ENCODE assay signal across 10 cellular contexts in the genomic region with DNA sequence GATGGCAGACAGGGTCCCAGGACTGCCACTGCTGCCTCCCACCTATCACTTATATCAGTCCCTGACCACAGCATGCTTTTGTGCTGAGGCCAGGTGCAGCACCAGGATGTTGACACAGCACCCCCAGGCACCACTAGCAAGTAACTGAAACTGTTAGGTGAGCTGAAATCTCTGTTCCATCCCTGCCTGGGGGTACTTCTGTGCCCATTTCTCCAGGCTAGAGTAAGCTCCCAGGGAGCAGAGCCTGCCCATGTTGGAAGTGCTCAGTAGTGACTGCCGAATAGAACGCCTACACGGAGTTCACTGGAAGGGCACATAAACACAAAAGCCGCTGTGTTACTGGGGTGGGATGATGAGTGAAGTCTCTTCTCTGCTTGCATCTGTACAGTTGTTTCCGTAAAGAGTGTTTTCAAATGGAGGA. TPM values are rescaled to one million over a fixed set of nuclear protein-coding genes. Genes with fewer than 3 reads are reported as not detected.
A peak's percentile ranks its signal among the peaks of the same experiment; 100 is the strongest.
DNase-seq lines count a peak whose midpoint lies in the region; ATAC-seq, FAIRE-seq and TF ChIP-seq lines count a peak whose summit lies in the region.
"Had no signal": no experiment of that assay in that cellular context is flagged by ENCODE, and none has a peak within 500 bp of the region (broad histone marks: within the 10 kb centered on the region; RNA-seq: fewer than 3 reads in every experiment).

No MANE protein-coding gene starts in this region.

- no peak for TF ChIP-seq RAD21 in GM12878 (IDR thresholded peaks at IDR 0.05; ENCODE audit: insufficient read depth, low read depth, low read length)

- no peak for FAIRE-seq in GM12878 (lab: Jason Lieb, UNC)

- H4K20me1 ChIP-seq in GM12878 (ENCODE audit: control insufficient read depth, insufficient read depth) = no peaks in the 10 kb centered on the region
- H4K20me1 ChIP-seq in osteoblast (ENCODE audit: insufficient read depth, low read length) = no peaks in the 10 kb centered on the region

- H3K27me3 ChIP-seq in GM12878 (replicated peaks in 1 of 2; ENCODE audit: control insufficient read depth in 2 of 2, insufficient read depth in 2 of 2, low read length in 1 of 2) = no peaks in the 10 kb centered on the region
- H3K27me3 ChIP-seq in osteoblast (ENCODE audit: insufficient read depth, low read length) = no peaks in the 10 kb centered on the region
- no peaks in the 10 kb centered on the region for H3K27me3 ChIP-seq in upper lobe of left lung
- H3K27me3 ChIP-seq: gastrocnemius medialis had no signal

- peaks cover 26% of the 10 kb centered on the region for H3K4me1 ChIP-seq in GM12878 (ENCODE audit: control insufficient read depth, insufficient read depth, low read length)
- peaks cover 7% of the 10 kb centered on the region for H3K4me1 ChIP-seq in osteoblast (ENCODE audit: insufficient read depth, low read length)
- H3K4me1 ChIP-seq in upper lobe of left lung = no peaks in the 10 kb centered on the region
- H3K4me1 ChIP-seq: gastrocnemius medialis had no signal

- in situ Hi-C loops in GM12878 (cut with MboI) = no loop called here

- no peaks in the 10 kb centered on the region for H3K9me3 ChIP-seq in GM12878 (replicated peaks; ENCODE audit: control insufficient read depth, insufficient read depth, low read length)
- no peaks in the 10 kb centered on the region for H3K9me3 ChIP-seq in osteoblast (ENCODE audit: low read depth, low read length)
- no peaks in the 10 kb centered on the region for H3K9me3 ChIP-seq in upper lobe of left lung
- H3K9me3 ChIP-seq: gastrocnemius medialis had no signal

- peak overlapping the region; percentile 7; the same call in 1 of the 2 replicates for H3K9ac ChIP-seq in GM12878 (ENCODE audit: control insufficient read depth, insufficient read depth, low read length)

- DNase-seq in Daoy (ENCODE audit: low read depth) (peak; percentile 22), NCI-H146 (lab: John Stamatoyannopoulos, UW) (peak; percentile 16), GM12878 (ENCODE audit: low read depth, low spot score) (no peak), osteoblast (ENCODE audit: insufficient read length, low spot score, missing footprints) (peak; percentile 59), DMS114 treated with DMSO at 0.1 percent for 48 hours (lab: John Stamatoyannopoulos, UW; ENCODE audit: unreplicated experiment) (no peak), upper lobe of left lung (no peak)
- DNase-seq: NCI-H226 had no signal

- intact Hi-C loops in GM12878 (cut with micrococcal nuclease; ENCODE audit: unreplicated experiment) = no loop called here

- no peak for TF ChIP-seq POLR2A in GM12878 (IDR thresholded peaks at IDR 0.05; ENCODE audit: low read depth, low read length)
- no peak for TF ChIP-seq POLR2A in upper lobe of left lung (IDR thresholded peaks at IDR 0.05)

- H3K27ac ChIP-seq in GM12878 (ENCODE audit: control insufficient read depth, insufficient read depth) = peak overlapping the region; percentile 58
- H3K27ac ChIP-seq in osteoblast (ENCODE audit: low read depth, low read length) = peak overlapping the region; percentile 51
- H3K27ac ChIP-seq in upper lobe of left lung = peak overlapping the region in 2 of 4 donors; percentile 19 to 23

- H3K79me2 ChIP-seq in GM12878 (ENCODE audit: control insufficient read depth, insufficient read depth, low read length) (no peaks in the 10 kb centered on the region), osteoblast (ENCODE audit: insufficient read depth, low read length) (no peaks in the 10 kb centered on the region)

- CTCF ChIA-PET in GM12878 (lab: Yijun Ruan, JAX) = interaction anchor here (0.6 kb wide), 1 partner anchor 115 kb away, joined by 3 read pairs; no protein-coding TSS in a partner anchor

- TF ChIP-seq EP300 in GM12878 (IDR thresholded peaks at IDR 0.05; ENCODE audit: borderline replicate concordance in 1 of 2, control insufficient read depth in 1 of 2, low read depth in 2 of 2, low read length in 2 of 2) = no peak
- no peak for TF ChIP-seq EP300 in upper lobe of left lung (IDR thresholded peaks at IDR 0.05)

- H2AFZ ChIP-seq in GM12878 (ENCODE audit: control insufficient read depth, low read depth, low read length) (peak overlapping the region; percentile 54), osteoblast (ENCODE audit: low read length) (peak overlapping the region; percentile 26)

- ATAC-seq in GM12878 (peak; percentile 26), HG02938 (IDR thresholded peaks at IDR 0.05; ENCODE audit: unreplicated experiment) (no peak), upper lobe of left lung (ENCODE audit: low FRiP score in 2 of 2) (no peak), HG02588 (IDR thresholded peaks at IDR 0.05; ENCODE audit: unreplicated experiment) (no peak)

- POLR2A ChIA-PET in GM12878 (lab: Charles Lee) = interaction anchor here (0.5 to 0.8 kb wide), 2 partner anchors 11 to 63 kb away, joined by 3 to 4 read pairs; partner anchors contain the start of gene TOMM5

- no peak overlapping the region for H3K4me3 ChIP-seq in GM12878
- no peak overlapping the region for H3K4me3 ChIP-seq in osteoblast (ENCODE audit: insufficient read depth, low read length)
- no peak overlapping the region for H3K4me3 ChIP-seq in upper lobe of left lung
- H3K4me3 ChIP-seq: gastrocnemius medialis had no signal

- H3K4me2 ChIP-seq in GM12878 (ENCODE audit: control insufficient read depth, insufficient read depth) = peak overlapping the region; percentile 54
- H3K4me2 ChIP-seq in osteoblast (ENCODE audit: insufficient read depth, low read length) = peak overlapping the region; percentile 34

- RAD21 ChIA-PET in GM12878 (lab: Charles Lee; ENCODE audit: unreplicated experiment) = no interaction called here

- no peak for TF ChIP-seq CTCF in GM12878 (IDR thresholded peaks at IDR 0.05 in 2 of 3, conservative IDR thresholded peaks at IDR 0.05 in 1 of 3; ENCODE audit: control insufficient read depth in 2 of 3, extremely low read depth in 1 of 3, insufficient read depth in 1 of 3, low read depth in 3 of 3, low read length in 3 of 3)
- no peak for TF ChIP-seq CTCF in osteoblast (IDR thresholded peaks at IDR 0.05; ENCODE audit: extremely low read depth, low read depth, low read length)
- TF ChIP-seq CTCF in upper lobe of left lung (IDR thresholded peaks at IDR 0.05) = no peak

- SMC1A ChIA-PET in GM12878 (lab: Charles Lee; ENCODE audit: uncharacterized antibody, unreplicated experiment) = interaction anchor here (1.0 kb wide), 1 partner anchor 38 kb away, joined by 3 read pairs; no protein-coding TSS in a partner anchor

- 54% methylated on average over 5 of the region's 5 CpGs for WGBS in GM12878 (ENCODE audit: insufficient coverage, insufficient replicate concordance, low lambda C conversion rate, missing lambda C conversion rate)
- 82% methylated on average over 5 of the region's 5 CpGs for WGBS in upper lobe of left lung, 2 donors

- peaks cover 0 to 12% of the 10 kb centered on the region in 2 experiments; a peak in 2 of 4 replicates for H3K36me3 ChIP-seq in GM12878 (ENCODE audit: control insufficient read depth in 2 of 2, insufficient read depth in 2 of 2, low read length in 1 of 2)
- peaks cover 18% of the 10 kb centered on the region for H3K36me3 ChIP-seq in osteoblast (ENCODE audit: insufficient read depth, low read length)
- peaks cover 0 to 41% (median 8%) of the 10 kb centered on the region in 4 donors for H3K36me3 ChIP-seq in upper lobe of left lung

- no TSS peak for BruUV-seq in GM12878 (replicated peaks; lab: Mats Ljungman, UMichigan)

TF ChIP-seq in GM12878, 131 proteins besides CTCF, POLR2A, EP300 and RAD21 (continues in another document):
- TF ChIP-seq CREB1 (IDR thresholded peaks at IDR 0.05; ENCODE audit: low read depth) = no peak
- TF ChIP-seq CBFB (IDR thresholded peaks at IDR 0.05; ENCODE audit: low read depth) = no peak

RNA-seq across cellular contexts. Expression of gene POLR1E, which starts 42.9 kb away (rescaled TPM):
- total RNA-seq in Daoy (2014; rRNA removed; shearing (Covaris generic)) = 91.7 and 107 TPM in 2 replicates
- total RNA-seq in GM12878 (2013; cell fraction: nucleolus; rRNA removed) = 30.1 and 31.2 TPM in 2 replicates
- total RNA-seq in GM12878 (2014; rRNA removed) (52.1 and 57.9 TPM in 2 replicates), GM12878 (2014; rRNA removed; fragmentation: Illumina TruSeq; extraction: Trizol) (66.7 and 71.3 TPM in 2 replicates), GM12878 (2021) (47.7 and 48.7 TPM in 2 replicates), osteoblast (25.3 and 33.3 TPM in 2 replicates), upper lobe of left lung (10 to 100 TPM in 5 of 6 donors, 1 to 10 TPM in 1; 10.0 to 16.9 (median 14.5) TPM)
- polyA plus RNA-seq in GM12878 (2011; ENCODE audit: low read depth) = 30.2 TPM
- polyA plus RNA-seq in GM12878 (2011; rRNA removed) (59.7 and 61.1 TPM in 2 replicates), GM12878 (2014; fragmentation: Illumina TruSeq; extraction: Trizol) (65.0 and 66.6 TPM in 2 replicates), GM12878 (2014; fragmentation: Nextera tagmentation; extraction: Ambion mirVana) (10 to 100 TPM; 13.7 to 27.6 TPM), GM12878 (2014; rRNA removed) (55.7 and 57.2 TPM in 2 replicates), GM12878 (2016; fragmentation: Nextera tagmentation; extraction: Ambion mirVana) (10 to 100 TPM; 31.4 to 33.3 TPM)
- polyA plus RNA-seq in GM12878 (2011; cell fraction: cytosol; rRNA removed) = 47.2 and 51.1 TPM in 2 replicates
- 20.2 and 27.6 TPM in 2 replicates for polyA plus RNA-seq in GM12878 (2011; cell fraction: nucleus; rRNA removed)
- 32.5 and 42.2 TPM in 2 replicates for polyA plus RNA-seq in GM12878 (2012)
- polyA minus RNA-seq in GM12878 (2011; rRNA and poly(A)+ RNA removed) = 53.8 and 63.4 TPM in 2 replicates
- polyA minus RNA-seq in GM12878 (2011; cell fraction: cytosol; rRNA and poly(A)+ RNA removed) = 15.1 and 19.5 TPM in 2 replicates
- polyA minus RNA-seq in GM12878 (2011; cell fraction: nucleus; rRNA and poly(A)+ RNA removed) = 13.3 and 21.4 TPM in 2 replicates

RNA-seq across cellular contexts. Expression of gene FBXO10, which starts 47.5 kb away (rescaled TPM):
- 4.9 and 7.0 TPM in 2 replicates for total RNA-seq in Daoy (2014; rRNA removed; shearing (Covaris generic))
- 11.6 and 11.8 TPM in 2 replicates for total RNA-seq in GM12878 (2013; cell fraction: nucleolus; rRNA removed)
- total RNA-seq in GM12878 (2014; rRNA removed) (14.0 and 15.2 TPM in 2 replicates), GM12878 (2014; rRNA removed; fragmentation: Illumina TruSeq; extraction: Trizol) (8.2 and 10.2 TPM in 2 replicates), GM12878 (2021) (14.3 and 15.7 TPM in 2 replicates), osteoblast (27.7 and 28.6 TPM in 2 replicates), upper lobe of left lung (10 to 100 TPM in 2 of 6 donors, 1 to 10 TPM in 4; 7.9 to 13.4 (median 8.7) TPM)
- 5.4 TPM for polyA plus RNA-seq in GM12878 (2011; ENCODE audit: low read depth)
- polyA plus RNA-seq in GM12878 (2011; rRNA removed) (2.2 and 2.4 TPM in 2 replicates), GM12878 (2014; fragmentation: Illumina TruSeq; extraction: Trizol) (9.0 and 13.1 TPM in 2 replicates), GM12878 (2014; fragmentation: Nextera tagmentation; extraction: Ambion mirVana) (1 to 10 TPM; 1.6 to 1.9 TPM), GM12878 (2014; rRNA removed) (17.2 and 18.8 TPM in 2 replicates), GM12878 (2016; fragmentation: Nextera tagmentation; extraction: Ambion mirVana) (1 to 10 TPM; 8.7 to 9.0 TPM)
- 2.9 TPM in 2 replicates for polyA plus RNA-seq in GM12878 (2011; cell fraction: cytosol; rRNA removed)
- 3.7 TPM in 2 replicates for polyA plus RNA-seq in GM12878 (2011; cell fraction: nucleus; rRNA removed)
- polyA plus RNA-seq in GM12878 (2012) = 10.2 and 10.7 TPM in 2 replicates
- 3.0 and 4.4 TPM in 2 replicates for polyA minus RNA-seq in GM12878 (2011; rRNA and poly(A)+ RNA removed)
- polyA minus RNA-seq in GM12878 (2011; cell fraction: cytosol; rRNA and poly(A)+ RNA removed) = 1.1 and 1.2 TPM in 2 replicates
- 1.5 and 3.3 TPM in 2 replicates for polyA minus RNA-seq in GM12878 (2011; cell fraction: nucleus; rRNA and poly(A)+ RNA removed)

Comparison
In these comparisons a context has a peak if more than half of its experiments do, and no peak if none do; other contexts are left out.
1. DNase-seq: peak in Daoy (single experiment), NCI-H146 (single experiment) and osteoblast (single experiment); none in GM12878 (single experiment), DMS114 treated with DMSO at 0.1 percent for 48 hours (single experiment) and upper lobe of left lung (0 of 2).